Comparison of ENCODE assay signal across 8 cellular contexts in genomic region chr2:39437522-39438296, GRCh38. TPM values are rescaled to one million over a fixed set of nuclear protein-coding genes. Genes with fewer than 3 reads are reported as not detected.
DNase-seq lines count a peak whose midpoint lies in the region; ATAC-seq and TF ChIP-seq lines count a peak whose summit lies in the region.

No MANE protein-coding gene starts in this region.

- H3K9me3 Mint-ChIP-seq in Calu3 (ENCODE audit: low read depth, unreplicated experiment): peaks cover 4% of the 10 kb centered on the region

- CTCF ChIA-PET in Calu3 (lab: Charles Lee): interaction anchor here (0.7 to 1.2 kb wide), 2 partner anchors 58 to 87 kb away, joined by 3 read pairs; no protein-coding TSS in a partner anchor

- H3K27ac ChIP-seq in adrenal gland: peak overlapping the region; percentile 19 to 96 (median 90)
- H3K27ac ChIP-seq in right cardiac atrium (ENCODE audit: low read length): peak overlapping the region; percentile 98

- no peaks in the 10 kb centered on the region for H3K27me3 Mint-ChIP-seq in Calu3 (ENCODE audit: unreplicated experiment)

- TF ChIP-seq CTCF in Calu3 (IDR thresholded peaks at IDR 0.05; ENCODE audit: unreplicated experiment) (no peak), adrenal gland (IDR thresholded peaks at IDR 0.05) (no peak)

- H3K4me3 Mint-ChIP-seq in Calu3 (ENCODE audit: low read depth, unreplicated experiment): peak overlapping the region; percentile 89

- intact Hi-C loops in Calu3 (cut with micrococcal nuclease; ENCODE audit: unreplicated experiment): loop anchor here (2.0 to 5.0 kb wide), 2 partner anchors 45 to 67 kb away; no protein-coding TSS in a partner anchor
- intact Hi-C loops in adrenal gland (cut with DNase I): loop anchor here (10.0 kb wide), 2 partner anchors 47 to 53 kb away; no protein-coding TSS in a partner anchor
- intact Hi-C loops in right cardiac atrium (cut with DNase I): loop anchor here in 3 of 4 donors (5.0 to 10.0 kb wide), 3 partner anchors 55 to 63 kb away; no protein-coding TSS in a partner anchor

- no peaks in the 10 kb centered on the region for H3K9me3 ChIP-seq in adrenal gland (replicated peaks in 1 of 3)
- no peaks in the 10 kb centered on the region for H3K9me3 ChIP-seq in right cardiac atrium (ENCODE audit: control insufficient read depth, low read length)

- H3K4me1 Mint-ChIP-seq in Calu3 (ENCODE audit: low read depth, unreplicated experiment): peaks cover 40% of the 10 kb centered on the region

- H3K27ac Mint-ChIP-seq in Calu3 (ENCODE audit: unreplicated experiment): peak overlapping the region; percentile 96

- H3K36me3 Mint-ChIP-seq in Calu3 (ENCODE audit: insufficient read depth, unreplicated experiment): peaks cover 34% of the 10 kb centered on the region

- H3K27me3 ChIP-seq in adrenal gland (no peaks in the 10 kb centered on the region), right cardiac atrium (ENCODE audit: control insufficient read depth, insufficient read depth) (no peaks in the 10 kb centered on the region)

- H3K4me3 ChIP-seq in adrenal gland (peak overlapping the region; percentile 44 to 95 (median 74)), right cardiac atrium (ENCODE audit: low read length) (peak overlapping the region; percentile 61)

- TF ChIP-seq POLR2A in adrenal gland (IDR thresholded peaks at IDR 0.05): no peak

- H3K36me3 ChIP-seq in adrenal gland (replicated peaks in 1 of 2): no peaks in the 10 kb centered on the region

- H3K4me1 ChIP-seq in adrenal gland (replicated peaks in 1 of 2) (peaks cover 40 to 58% of the 10 kb centered on the region in 2 donors), right cardiac atrium (ENCODE audit: control insufficient read depth, insufficient read depth, low read length) (no peaks in the 10 kb centered on the region)

- WGBS in adrenal gland, 4 donors: 1 to 2% (median 2%) methylated on average over 17 to 28 of the region's 28 CpGs
- WGBS in right cardiac atrium: 3% methylated on average over 28 of the region's 28 CpGs

- DNase-seq in Calu3 (peak; percentile 52), HK-2 (ENCODE audit: unreplicated experiment) (peak; percentile 49), SHP77 treated with DMSO at 0.1 percent for 48 hours (lab: John Stamatoyannopoulos, UW) (peak; percentile 49), adrenal gland (peak; percentile 37 to 69 (median 45)), right cardiac atrium (peak; percentile 37 to 78 (median 75)), renal cortical epithelial cell (ENCODE audit: low read depth) (peak; percentile 59)

- BruUV-seq in Calu3 (replicated peaks; lab: Mats Ljungman, UMichigan): no TSS peak

- ATAC-seq in GM19467 (IDR thresholded peaks at IDR 0.05; ENCODE audit: unreplicated experiment): peak; percentile 33
- peak; percentile 48 to 62 for ATAC-seq in right cardiac atrium
- ATAC-seq in GM18520 (IDR thresholded peaks at IDR 0.05; ENCODE audit: unreplicated experiment): no peak

RNA-seq across cellular contexts. Expression of gene MAP4K3, which starts 0.6 kb away (rescaled TPM):
- total RNA-seq in Calu3 (2022) (30.7 and 40.4 TPM in 2 replicates), adrenal gland (10 to 100 TPM; 27.3 to 79.7 (median 45.0) TPM), right cardiac atrium (10 to 100 TPM; 39.3 to 50.0 (median 43.5) TPM), renal cortical epithelial cell (56.6 and 108 TPM in 2 replicates)
- polyA plus RNA-seq in adrenal gland (10 to 100 TPM; 15.4 to 36.4 (median 16.7) TPM), right cardiac atrium (18.7 TPM)
